Comparison of ENCODE assay signal across 8 cellular contexts in the genomic region with DNA sequence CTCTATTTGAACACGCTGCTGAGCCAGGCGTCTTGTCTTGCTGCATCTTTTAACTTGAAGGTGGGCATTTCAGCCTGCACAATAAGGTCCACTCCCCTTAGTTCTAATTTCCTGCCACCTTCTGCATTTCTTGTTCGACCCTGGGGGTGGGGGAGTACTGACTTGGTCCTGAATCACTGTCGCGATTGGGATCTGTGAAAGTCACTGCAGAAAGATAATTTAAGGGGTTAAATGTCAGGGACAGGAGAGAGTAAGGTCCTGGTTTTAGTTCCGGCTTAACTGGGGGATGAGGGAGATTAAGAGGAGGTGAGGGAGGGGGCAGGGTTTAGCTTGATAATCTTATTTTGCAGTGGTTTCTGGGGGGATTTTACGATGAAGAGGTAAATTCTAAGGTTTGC.
DNase-seq lines count a peak whose midpoint lies in the region; ATAC-seq, FAIRE-seq and TF ChIP-seq lines count a peak whose summit lies in the region.

No MANE protein-coding gene starts in this region.

- FAIRE-seq in A549 (lab: Jason Lieb, UNC), result no peak

- H3K9ac ChIP-seq in HUES6 (ENCODE audit: low read length), result peak overlapping the region; percentile 86
- H3K9ac ChIP-seq in colonic mucosa (ENCODE audit: low read depth in 2 of 2, low read length in 2 of 2), result peak overlapping the region; percentile 19 to 54

- peak overlapping the region; percentile 57 to 90 (median 76) for H3K4me3 Mint-ChIP-seq in naive B cell

- TF ChIP-seq CTCF in A549 (IDR thresholded peaks at IDR 0.05), result no peak
- TF ChIP-seq CTCF in colonic mucosa (IDR thresholded peaks at IDR 0.05), result no peak

- intact Hi-C loops in colonic mucosa (cut with DNase I), result loop anchor here (5.0 kb wide), 1 partner anchor 279 kb away; no protein-coding TSS in a partner anchor

- CTCF ChIA-PET in A549 (lab: Yijun Ruan, JAX), result interaction anchor here (0.9 to 5.0 kb wide), 9 partner anchors 9 to 277 kb away, joined by 3 to 53 read pairs (median 4); a partner anchor contains a TSS

- H3K9me3 Mint-ChIP-seq in naive B cell, result no peaks in the 10 kb centered on the region

- H3K4me1 Mint-ChIP-seq in naive B cell, result peaks cover 20 to 29% (median 26%) of the 10 kb centered on the region in 3 donors

- WGBS in A549 (ENCODE audit: missing lambda C conversion rate), result 41% methylated on average over 7 of the region's 7 CpGs

- peak overlapping the region; percentile 69 for H3K4me2 ChIP-seq in A549

- no peaks in the 10 kb centered on the region for H3K27me3 ChIP-seq in HUES6 (ENCODE audit: control insufficient read depth, insufficient read depth, low read length)
- no peaks in the 10 kb centered on the region for H3K27me3 ChIP-seq in colonic mucosa

- H3K4me1 ChIP-seq in A549, result peaks cover 8% of the 10 kb centered on the region; the same call in 2 of the 3 replicates
- peaks cover 59% of the 10 kb centered on the region for H3K4me1 ChIP-seq in HUES6 (ENCODE audit: control insufficient read depth, insufficient read depth, low read length)
- H3K4me1 ChIP-seq in colonic mucosa, result no peaks in the 10 kb centered on the region

- POLR2A ChIA-PET in A549 (lab: Yijun Ruan, JAX), result interaction anchor here (0.7 to 1.8 kb wide), 2 partner anchors 128 to 253 kb away, joined by 5 to 7 read pairs; a partner anchor contains a TSS

- no peaks in the 10 kb centered on the region for H3K36me3 ChIP-seq in HUES6 (ENCODE audit: control insufficient read depth, insufficient read depth, low read length)
- no peaks in the 10 kb centered on the region for H3K36me3 ChIP-seq in colonic mucosa

- H3K27ac ChIP-seq in A549, result peak overlapping the region; percentile 71 to 95
- H3K27ac ChIP-seq in HUES6 (ENCODE audit: low read depth, low read length), result peak overlapping the region; percentile 13; the same call in 1 of the 2 replicates
- H3K27ac ChIP-seq in colonic mucosa, result peak overlapping the region; percentile 34

- no peak for TF ChIP-seq EP300 in A549 (IDR thresholded peaks at IDR 0.05)

- H3K9me3 ChIP-seq in A549 (no peaks in the 10 kb centered on the region), HUES6 (ENCODE audit: control insufficient read depth, insufficient read depth, low read depth, low read length) (no peaks in the 10 kb centered on the region), colonic mucosa (no peaks in the 10 kb centered on the region)

- H3K27ac Mint-ChIP-seq in naive B cell, result peak overlapping the region in 2 of 6 donors; percentile 17 to 91

- no peak for TF ChIP-seq POLR2A in A549 (IDR thresholded peaks at IDR 0.05; ENCODE audit: low read length)

- DNase-seq in A549 (ENCODE audit: low read depth in 1 of 2, low spot score in 1 of 2) (no peak), colonic mucosa (no peak), naive B cell (no peak), GDM1 (lab: John Stamatoyannopoulos, UW) (no peak)

- peak in 1 of 2 experiments; percentile 23; a peak in 3 of 6 replicates for ATAC-seq in A549
- peak in 1 of 2 donors; percentile 18 for ATAC-seq in naive B cell (ENCODE audit: low read depth in 2 of 2)
- ATAC-seq in GM21737 (IDR thresholded peaks at IDR 0.05; ENCODE audit: unreplicated experiment), result no peak
- ATAC-seq in HG03045 (IDR thresholded peaks at IDR 0.05; ENCODE audit: unreplicated experiment), result no peak
- no peak for ATAC-seq in HG03457 (IDR thresholded peaks at IDR 0.05; ENCODE audit: unreplicated experiment)

- H3K36me3 Mint-ChIP-seq in naive B cell, result no peaks in the 10 kb centered on the region

- peak overlapping the region; percentile 46 for H3K4me3 ChIP-seq in A549
- peak overlapping the region; percentile 80 for H3K4me3 ChIP-seq in HUES6 (ENCODE audit: low read depth, low read length)
- peak overlapping the region; percentile 34 for H3K4me3 ChIP-seq in colonic mucosa

- H3K27me3 Mint-ChIP-seq in naive B cell, result peaks cover 21 to 30% (median 27%) of the 10 kb centered on the region in 3 donors

- no peak for TF ChIP-seq RAD21 in A549 (conservative IDR thresholded peaks at IDR 0.05 in 1 of 2, IDR thresholded peaks at IDR 0.05 in 1 of 2)

TF ChIP-seq in A549, 52 proteins besides CTCF, POLR2A, EP300 and RAD21:
- TF ChIP-seq NPAS2 (CRISPR knock-in tag; IDR thresholded peaks at IDR 0.05; ENCODE audit: borderline replicate concordance) (no peak), PHF8 (IDR thresholded peaks at IDR 0.05; ENCODE audit: borderline replicate concordance, low read depth) (no peak), HDAC2 (IDR thresholded peaks at IDR 0.05) (no peak), ZNF302 (CRISPR knock-in tag; IDR thresholded peaks at IDR 0.05) (no peak), KDM1A (IDR thresholded peaks at IDR 0.05; ENCODE audit: low read depth) (no peak), MYC (IDR thresholded peaks at IDR 0.05; ENCODE audit: borderline replicate concordance, low read length) (no peak), HOXB5 (CRISPR knock-in tag; IDR thresholded peaks at IDR 0.05) (no peak), NR3C1 (IDR thresholded peaks at IDR 0.05) (no peak), EHF (CRISPR knock-in tag; IDR thresholded peaks at IDR 0.05) (no peak), ESRRA (IDR thresholded peaks at IDR 0.05; ENCODE audit: borderline replicate concordance, low read length) (no peak), ZFP36 (IDR thresholded peaks at IDR 0.05; ENCODE audit: borderline replicate concordance, partially characterized antibody) (no peak), NFE2L2 (conservative IDR thresholded peaks at IDR 0.05; ENCODE audit: low read length) (no peak), MAZ (IDR thresholded peaks at IDR 0.05; ENCODE audit: borderline replicate concordance, low read depth, low read length) (no peak), CBX2 (IDR thresholded peaks at IDR 0.05; ENCODE audit: borderline replicate concordance, low read depth) (no peak)
- TF ChIP-seq, protein P1, sequence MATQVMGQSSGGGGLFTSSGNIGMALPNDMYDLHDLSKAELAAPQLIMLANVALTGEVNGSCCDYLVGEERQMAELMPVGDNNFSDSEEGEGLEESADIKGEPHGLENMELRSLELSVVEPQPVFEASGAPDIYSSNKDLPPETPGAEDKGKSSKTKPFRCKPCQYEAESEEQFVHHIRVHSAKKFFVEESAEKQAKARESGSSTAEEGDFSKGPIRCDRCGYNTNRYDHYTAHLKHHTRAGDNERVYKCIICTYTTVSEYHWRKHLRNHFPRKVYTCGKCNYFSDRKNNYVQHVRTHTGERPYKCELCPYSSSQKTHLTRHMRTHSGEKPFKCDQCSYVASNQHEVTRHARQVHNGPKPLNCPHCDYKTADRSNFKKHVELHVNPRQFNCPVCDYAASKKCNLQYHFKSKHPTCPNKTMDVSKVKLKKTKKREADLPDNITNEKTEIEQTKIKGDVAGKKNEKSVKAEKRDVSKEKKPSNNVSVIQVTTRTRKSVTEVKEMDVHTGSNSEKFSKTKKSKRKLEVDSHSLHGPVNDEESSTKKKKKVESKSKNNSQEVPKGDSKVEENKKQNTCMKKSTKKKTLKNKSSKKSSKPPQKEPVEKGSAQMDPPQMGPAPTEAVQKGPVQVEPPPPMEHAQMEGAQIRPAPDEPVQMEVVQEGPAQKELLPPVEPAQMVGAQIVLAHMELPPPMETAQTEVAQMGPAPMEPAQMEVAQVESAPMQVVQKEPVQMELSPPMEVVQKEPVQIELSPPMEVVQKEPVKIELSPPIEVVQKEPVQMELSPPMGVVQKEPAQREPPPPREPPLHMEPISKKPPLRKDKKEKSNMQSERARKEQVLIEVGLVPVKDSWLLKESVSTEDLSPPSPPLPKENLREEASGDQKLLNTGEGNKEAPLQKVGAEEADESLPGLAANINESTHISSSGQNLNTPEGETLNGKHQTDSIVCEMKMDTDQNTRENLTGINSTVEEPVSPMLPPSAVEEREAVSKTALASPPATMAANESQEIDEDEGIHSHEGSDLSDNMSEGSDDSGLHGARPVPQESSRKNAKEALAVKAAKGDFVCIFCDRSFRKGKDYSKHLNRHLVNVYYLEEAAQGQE (IDR thresholded peaks at IDR 0.05), result no peak
- TF ChIP-seq, protein P2, sequence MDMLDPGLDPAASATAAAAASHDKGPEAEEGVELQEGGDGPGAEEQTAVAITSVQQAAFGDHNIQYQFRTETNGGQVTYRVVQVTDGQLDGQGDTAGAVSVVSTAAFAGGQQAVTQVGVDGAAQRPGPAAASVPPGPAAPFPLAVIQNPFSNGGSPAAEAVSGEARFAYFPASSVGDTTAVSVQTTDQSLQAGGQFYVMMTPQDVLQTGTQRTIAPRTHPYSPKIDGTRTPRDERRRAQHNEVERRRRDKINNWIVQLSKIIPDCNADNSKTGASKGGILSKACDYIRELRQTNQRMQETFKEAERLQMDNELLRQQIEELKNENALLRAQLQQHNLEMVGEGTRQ (IDR thresholded peaks at IDR 0.05), result no peak
- TF ChIP-seq, protein P3, sequence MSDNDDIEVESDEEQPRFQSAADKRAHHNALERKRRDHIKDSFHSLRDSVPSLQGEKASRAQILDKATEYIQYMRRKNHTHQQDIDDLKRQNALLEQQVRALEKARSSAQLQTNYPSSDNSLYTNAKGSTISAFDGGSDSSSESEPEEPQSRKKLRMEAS (IDR thresholded peaks at IDR 0.05), result no peak
- TF ChIP-seq, protein P4, sequence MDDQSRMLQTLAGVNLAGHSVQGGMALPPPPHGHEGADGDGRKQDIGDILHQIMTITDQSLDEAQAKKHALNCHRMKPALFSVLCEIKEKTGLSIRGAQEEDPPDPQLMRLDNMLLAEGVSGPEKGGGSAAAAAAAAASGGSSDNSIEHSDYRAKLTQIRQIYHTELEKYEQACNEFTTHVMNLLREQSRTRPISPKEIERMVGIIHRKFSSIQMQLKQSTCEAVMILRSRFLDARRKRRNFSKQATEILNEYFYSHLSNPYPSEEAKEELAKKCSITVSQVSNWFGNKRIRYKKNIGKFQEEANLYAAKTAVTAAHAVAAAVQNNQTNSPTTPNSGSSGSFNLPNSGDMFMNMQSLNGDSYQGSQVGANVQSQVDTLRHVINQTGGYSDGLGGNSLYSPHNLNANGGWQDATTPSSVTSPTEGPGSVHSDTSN (IDR thresholded peaks at IDR 0.05), result no peak
- TF ChIP-seq, protein P5, sequence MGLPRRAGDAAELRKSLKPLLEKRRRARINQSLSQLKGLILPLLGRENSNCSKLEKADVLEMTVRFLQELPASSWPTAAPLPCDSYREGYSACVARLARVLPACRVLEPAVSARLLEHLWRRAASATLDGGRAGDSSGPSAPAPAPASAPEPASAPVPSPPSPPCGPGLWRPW (IDR thresholded peaks at IDR 0.05), result no peak
- TF ChIP-seq, protein P6, sequence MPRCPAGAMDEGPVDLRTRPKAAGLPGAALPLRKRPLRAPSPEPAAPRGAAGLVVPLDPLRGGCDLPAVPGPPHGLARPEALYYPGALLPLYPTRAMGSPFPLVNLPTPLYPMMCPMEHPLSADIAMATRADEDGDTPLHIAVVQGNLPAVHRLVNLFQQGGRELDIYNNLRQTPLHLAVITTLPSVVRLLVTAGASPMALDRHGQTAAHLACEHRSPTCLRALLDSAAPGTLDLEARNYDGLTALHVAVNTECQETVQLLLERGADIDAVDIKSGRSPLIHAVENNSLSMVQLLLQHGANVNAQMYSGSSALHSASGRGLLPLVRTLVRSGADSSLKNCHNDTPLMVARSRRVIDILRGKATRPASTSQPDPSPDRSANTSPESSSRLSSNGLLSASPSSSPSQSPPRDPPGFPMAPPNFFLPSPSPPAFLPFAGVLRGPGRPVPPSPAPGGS (IDR thresholded peaks at IDR 0.05), result no peak

Comparison
In these comparisons a context has a peak if more than half of its experiments do, and no peak if none do; other contexts are left out.
1. H3K27ac ChIP-seq: peak in every context shown above with its lines; median percentile 83 in A549; 34 in colonic mucosa; 13 in HUES6.